ENCODE assay signal across 15 cellular contexts in genomic region chr2:172416447-172417058, GRCh38.
"Had no signal": no experiment of that assay in that cellular context is flagged by ENCODE, and none has a peak within 500 bp of the region (broad histone marks: within the 10 kb centered on the region; RNA-seq: fewer than 3 reads in every experiment).

No MANE protein-coding gene starts in this region.

- H3K36me3 Mint-ChIP-seq: memory B cell had no signal

- H3K9me3 Mint-ChIP-seq: activated B cell treated with CpG ODN at 0.5 μM for 24 hours; activated naive CD4-positive, alpha-beta T cell treated with anti-CD3 and anti-CD28 coated beads for 36 hours; memory B cell had no signal

- H3K4me3 Mint-ChIP-seq: activated B cell treated with CpG ODN at 0.5 μM for 24 hours; activated CD4-positive, alpha-beta T cell treated with anti-CD3 and anti-CD28 coated beads, Interleukin-2, amount 10 ng/mL, durations not matched to agents 24 days and 14 days; activated naive CD4-positive, alpha-beta T cell treated with anti-CD3 and anti-CD28 coated beads for 36 hours; memory B cell had no signal

- H3K4me1 Mint-ChIP-seq: activated B cell treated with CpG ODN at 0.5 μM for 24 hours; activated CD4-positive, alpha-beta T cell treated with anti-CD3 and anti-CD28 coated beads, Interleukin-2, amount 10 ng/mL, durations not matched to agents 24 days and 14 days; memory B cell had no signal

- H3K27ac Mint-ChIP-seq: activated B cell treated with CpG ODN at 0.5 μM for 24 hours; activated CD4-positive, alpha-beta T cell treated with anti-CD3 and anti-CD28 coated beads, Interleukin-2, amount 10 ng/mL, durations not matched to agents 24 days and 14 days; activated naive CD4-positive, alpha-beta T cell treated with anti-CD3 and anti-CD28 coated beads for 36 hours; memory B cell had no signal

- DNase-seq: activated B cell treated with CpG ODN at 0.5 μM for 24 hours; activated CD4-positive, alpha-beta T cell treated with anti-CD3 and anti-CD28 coated beads, Interleukin-2, amount 10 ng/mL, durations not matched to agents 24 days and 14 days; activated CD8-positive, alpha-beta memory T cell treated with anti-CD3 and anti-CD28 coated beads for 24 hours; activated naive CD4-positive, alpha-beta T cell treated with anti-CD3 and anti-CD28 coated beads for 36 hours; caudate nucleus; cortex of kidney; effector CD8-positive, alpha-beta T cell; gastrocnemius medialis; islet precursor cell; left lung; stimulated activated CD4-positive, alpha-beta T cell treated with anti-CD3 and anti-CD28 coated beads, Interleukin-4, amount 100 ng/mL, for 1 hour; stimulated activated CD8-positive, alpha-beta memory T cell treated with anti-CD3 and anti-CD28 coated beads, Interleukin-4, amount 100 ng/mL, for 48 hours; tibial artery; uterus had no signal

- ATAC-seq: gastrocnemius medialis, left lung had no signal
